In genomic region chr6:149885888-149886287, GRCh38 we compare ENCODE assay signal across 32 cellular contexts. TPM values are rescaled to one million over a fixed set of nuclear protein-coding genes. Genes with fewer than 3 reads are reported as not detected.
"Had no signal": no experiment of that assay in that cellular context is flagged by ENCODE, and none has a peak within 500 bp of the region (broad histone marks: within the 10 kb centered on the region; RNA-seq: fewer than 3 reads in every experiment).

No MANE protein-coding gene starts in this region.

- H3K4me3 Mint-ChIP-seq: naive thymus-derived CD8-positive, alpha-beta T cell; nephron; neural progenitor cell; stimulated activated effector memory CD8-positive, alpha-beta T cell treated with anti-CD3 and anti-CD28 coated beads, Interleukin-12 subunit alpha, Interleukin-12 subunit beta, amount 100 ng/mL, for 72 hours; stimulated activated naive B cell treated with anti-CD40 and anti-IgM and Interleukin-4, amounts not matched to agents 10 μg/mL and 1 μg/mL and 100 μg/mL, for 72 hours; stimulated activated naive CD8-positive, alpha-beta T cell treated with anti-CD3 and anti-CD28 coated beads, Interleukin-15, Interleukin-2, amounts not matched to agents 100 ng/mL and 50 ng/mL, for 24 hours; type B pancreatic cell had no signal

- H3K36me3 ChIP-seq: neural progenitor cell, ovary, right lobe of liver, sigmoid colon, suprapubic skin, tibial artery, transverse colon, upper lobe of right lung, uterus had no signal

- H3K4me1 Mint-ChIP-seq: naive thymus-derived CD8-positive, alpha-beta T cell; neural progenitor cell; stimulated activated effector memory CD8-positive, alpha-beta T cell treated with anti-CD3 and anti-CD28 coated beads, Interleukin-12 subunit alpha, Interleukin-12 subunit beta, amount 100 ng/mL, for 72 hours; stimulated activated naive B cell treated with anti-CD40 and anti-IgM and Interleukin-4, amounts not matched to agents 10 μg/mL and 1 μg/mL and 100 μg/mL, for 72 hours had no signal

- H3K79me2 ChIP-seq: parathyroid adenoma had no signal

- H3K9me3 ChIP-seq: ovary, psoas muscle, right lobe of liver, sigmoid colon, suprapubic skin, testis, tibial artery, transverse colon, upper lobe of right lung, uterus had no signal

- H3K9me3 Mint-ChIP-seq: naive thymus-derived CD8-positive, alpha-beta T cell; neural progenitor cell; stimulated activated effector memory CD8-positive, alpha-beta T cell treated with anti-CD3 and anti-CD28 coated beads, Interleukin-12 subunit alpha, Interleukin-12 subunit beta, amount 100 ng/mL, for 72 hours; stimulated activated naive B cell treated with anti-CD40 and anti-IgM and Interleukin-4, amounts not matched to agents 10 μg/mL and 1 μg/mL and 100 μg/mL, for 72 hours; stimulated activated naive CD8-positive, alpha-beta T cell treated with anti-CD3 and anti-CD28 coated beads, Interleukin-15, Interleukin-2, amounts not matched to agents 100 ng/mL and 50 ng/mL, for 24 hours had no signal

- H2AFZ ChIP-seq: neural progenitor cell had no signal

- H3K4me3 ChIP-seq: neural progenitor cell, ovary, psoas muscle, right lobe of liver, sigmoid colon, suprapubic skin, testis, tibial artery, transverse colon, upper lobe of right lung, uterus had no signal

- H3K9ac ChIP-seq: neural progenitor cell, parathyroid adenoma had no signal

- H3K36me3 Mint-ChIP-seq: naive thymus-derived CD8-positive, alpha-beta T cell; neural progenitor cell; stimulated activated effector memory CD8-positive, alpha-beta T cell treated with anti-CD3 and anti-CD28 coated beads, Interleukin-12 subunit alpha, Interleukin-12 subunit beta, amount 100 ng/mL, for 72 hours; stimulated activated naive B cell treated with anti-CD40 and anti-IgM and Interleukin-4, amounts not matched to agents 10 μg/mL and 1 μg/mL and 100 μg/mL, for 72 hours; type B pancreatic cell had no signal

- DNase-seq: naive thymus-derived CD8-positive, alpha-beta T cell; occipital lobe; ovary; posterior cingulate gyrus; psoas muscle; right cardiac atrium; right lobe of liver; sigmoid colon; small intestine; stimulated activated CD4-positive, alpha-beta T cell treated with anti-CD3 and anti-CD28 coated beads, Interleukin-15, amount 100 ng/mL, for 24 hours; stimulated activated CD4-positive, alpha-beta T cell treated with anti-CD3 and anti-CD28 coated beads, Interleukin-2, amount 100 ng/mL, for 24 hours; stimulated activated CD4-positive, alpha-beta T cell treated with anti-CD3 and anti-CD28 coated beads, Interleukin-2, amount 100 ng/mL, for 48 hours; stimulated activated CD4-positive, alpha-beta T cell treated with anti-CD3 and anti-CD28 coated beads, Interleukin-4, amount 100 ng/mL, for 24 hours; stimulated activated naive B cell treated with anti-CD40 and anti-IgM and Interleukin-4, amounts not matched to agents 10 μg/mL and 1 μg/mL and 100 μg/mL, for 72 hours; stimulated activated naive CD4-positive, alpha-beta T cell treated with Interleukin-2 at 50 U/mL for 16 hours; substantia nigra; testis; tibial artery; transverse colon; upper lobe of right lung; uterus had no signal

- H3K27ac ChIP-seq: neural progenitor cell, ovary, psoas muscle, right lobe of liver, sigmoid colon, suprapubic skin, testis, tibial artery, transverse colon, upper lobe of right lung, uterus had no signal

- FAIRE-seq: small intestine had no signal

- H3K27ac Mint-ChIP-seq: naive thymus-derived CD8-positive, alpha-beta T cell; nephron; neural progenitor cell; progenitor cell of endocrine pancreas; stimulated activated effector memory CD8-positive, alpha-beta T cell treated with anti-CD3 and anti-CD28 coated beads, Interleukin-12 subunit alpha, Interleukin-12 subunit beta, amount 100 ng/mL, for 72 hours; stimulated activated naive B cell treated with anti-CD40 and anti-IgM and Interleukin-4, amounts not matched to agents 10 μg/mL and 1 μg/mL and 100 μg/mL, for 72 hours; stimulated activated naive CD8-positive, alpha-beta T cell treated with anti-CD3 and anti-CD28 coated beads, Interleukin-15, Interleukin-2, amounts not matched to agents 100 ng/mL and 50 ng/mL, for 24 hours; type B pancreatic cell had no signal

- H3K4me1 ChIP-seq: neural progenitor cell, right lobe of liver, testis, transverse colon, uterus had no signal

- H3K27me3 ChIP-seq: ovary, right lobe of liver, sigmoid colon, suprapubic skin, testis, tibial artery, transverse colon, upper lobe of right lung, uterus had no signal

- ATAC-seq: naive thymus-derived CD8-positive, alpha-beta T cell; psoas muscle; right cardiac atrium; stimulated activated naive B cell treated with anti-CD40 and anti-IgM and Interleukin-4, amounts not matched to agents 10 μg/mL and 1 μg/mL and 100 μg/mL, for 72 hours; upper lobe of right lung had no signal

- H3K4me2 ChIP-seq: neural progenitor cell had no signal

RNA-seq across cellular contexts. Expression of gene RAET1E, which starts 12.0 kb away (rescaled TPM):
- total RNA-seq: naive thymus-derived CD8-positive, alpha-beta T cell; occipital lobe; progenitor cell of endocrine pancreas; renal cortical epithelial cell; right lobe of liver; transverse colon had no signal
- polyA plus RNA-seq: naive thymus-derived CD8-positive, alpha-beta T cell; neural cell had no signal

RNA-seq across cellular contexts. Expression of gene RAET1G, which starts 37.0 kb away (rescaled TPM):
- total RNA-seq: naive thymus-derived CD8-positive, alpha-beta T cell; occipital lobe; progenitor cell of endocrine pancreas; right lobe of liver; sigmoid colon; skeletal muscle tissue; testis; transverse colon had no signal
- polyA plus RNA-seq: naive thymus-derived CD8-positive, alpha-beta T cell; neural cell had no signal

RNA-seq across cellular contexts. Expression of gene ULBP2, which starts 55.9 kb away (rescaled TPM):
- total RNA-seq: naive thymus-derived CD8-positive, alpha-beta T cell; progenitor cell of endocrine pancreas; sigmoid colon; skeletal muscle tissue; transverse colon had no signal
